In genomic region chr5:67268233-67269011, GRCh38 we compare ENCODE assay signal across 8 cellular contexts.
DNase-seq lines count a peak whose midpoint lies in the region; ATAC-seq lines count a peak whose summit lies in the region.
"Had no signal": no experiment of that assay in that cellular context is flagged by ENCODE, and none has a peak within 500 bp of the region (broad histone marks: within the 10 kb centered on the region; RNA-seq: fewer than 3 reads in every experiment).

No MANE protein-coding gene starts in this region.

- ATAC-seq in left lobe of liver: peak; percentile 88
- no peak for ATAC-seq in HG03097 (IDR thresholded peaks at IDR 0.05; ENCODE audit: low FRiP score, unreplicated experiment)
- ATAC-seq in GM19324 (IDR thresholded peaks at IDR 0.05; ENCODE audit: low FRiP score, unreplicated experiment): no peak
- ATAC-seq in stimulated activated naive B cell treated with anti-CD40 and anti-IgM and Interleukin-4, amounts not matched to agents 10 μg/mL and 1 μg/mL and 100 μg/mL, for 72 hours (replicated peaks): no peak
- ATAC-seq: Panc1 had no signal

- H3K27ac ChIP-seq in caudate nucleus (ENCODE audit: low read depth, low read length) (peak overlapping the region; percentile 99), temporal lobe (ENCODE audit: low read depth, low read length) (peak overlapping the region; percentile 99)

- H3K27me3 Mint-ChIP-seq in stimulated activated naive B cell treated with anti-CD40 and anti-IgM and Interleukin-4, amounts not matched to agents 10 μg/mL and 1 μg/mL and 100 μg/mL, for 72 hours: no peaks in the 10 kb centered on the region

- DNase-seq in NCI-H1694 (lab: John Stamatoyannopoulos, UW) (peak; percentile 56), caudate nucleus (lab: John Stamatoyannopoulos, UW) (peak in 53 of 61 donors; percentile 24 to 93 (median 73)), left lobe of liver (ENCODE audit: low spot score) (peak; percentile 81)
- no peak for DNase-seq in stimulated activated naive B cell treated with anti-CD40 and anti-IgM and Interleukin-4, amounts not matched to agents 10 μg/mL and 1 μg/mL and 100 μg/mL, for 72 hours

- no peak overlapping the region for H3K4me3 Mint-ChIP-seq in stimulated activated naive B cell treated with anti-CD40 and anti-IgM and Interleukin-4, amounts not matched to agents 10 μg/mL and 1 μg/mL and 100 μg/mL, for 72 hours

- no peaks in the 10 kb centered on the region for H3K4me1 Mint-ChIP-seq in stimulated activated naive B cell treated with anti-CD40 and anti-IgM and Interleukin-4, amounts not matched to agents 10 μg/mL and 1 μg/mL and 100 μg/mL, for 72 hours

- no peaks in the 10 kb centered on the region for H3K36me3 Mint-ChIP-seq in stimulated activated naive B cell treated with anti-CD40 and anti-IgM and Interleukin-4, amounts not matched to agents 10 μg/mL and 1 μg/mL and 100 μg/mL, for 72 hours

- no peaks in the 10 kb centered on the region for H3K9me3 Mint-ChIP-seq in stimulated activated naive B cell treated with anti-CD40 and anti-IgM and Interleukin-4, amounts not matched to agents 10 μg/mL and 1 μg/mL and 100 μg/mL, for 72 hours

- H3K27ac Mint-ChIP-seq in stimulated activated naive B cell treated with anti-CD40 and anti-IgM and Interleukin-4, amounts not matched to agents 10 μg/mL and 1 μg/mL and 100 μg/mL, for 72 hours: no peak overlapping the region
